In the genomic region with DNA sequence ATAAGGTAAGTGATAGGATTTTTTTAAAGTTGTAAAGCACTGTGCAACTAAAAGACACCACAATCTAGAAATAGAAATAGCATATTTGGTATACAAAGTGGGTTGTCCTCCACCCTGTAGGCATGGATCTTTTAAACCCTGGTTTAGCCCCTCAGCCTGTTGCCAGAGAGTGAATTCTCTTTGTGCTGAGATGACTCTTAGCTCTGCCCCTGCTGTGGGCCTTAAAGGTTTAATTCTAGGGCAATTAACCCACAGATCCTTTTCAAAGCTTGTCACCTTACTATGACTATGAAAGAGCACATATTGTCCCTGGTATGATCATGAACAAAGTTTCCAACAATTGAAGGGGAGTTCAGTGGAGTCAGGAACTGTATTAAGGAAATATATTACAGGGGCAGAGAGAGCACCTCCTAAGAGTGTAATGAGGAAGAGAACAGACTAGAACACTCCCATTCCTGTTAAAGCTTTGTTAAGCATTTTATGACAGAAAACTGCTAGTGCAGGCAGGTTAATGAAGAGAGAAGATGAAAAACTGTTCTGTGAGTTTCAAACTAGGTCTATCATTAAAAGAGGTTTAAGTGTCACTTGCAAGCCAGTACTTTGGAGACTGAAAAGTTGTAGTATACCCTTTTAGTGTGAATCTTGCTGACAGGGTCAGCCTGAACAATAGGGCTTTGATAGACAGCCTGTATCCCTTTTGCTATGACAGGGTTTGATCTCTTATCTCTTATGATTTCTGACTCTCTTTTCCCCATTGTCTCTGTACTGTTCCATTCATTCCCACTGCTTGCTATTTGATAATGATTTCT, we compare ENCODE assay signal across 11 cellular contexts.
DNase-seq lines count a peak whose midpoint lies in the region; ATAC-seq, FAIRE-seq and TF ChIP-seq lines count a peak whose summit lies in the region.
"Had no signal": no experiment of that assay in that cellular context is flagged by ENCODE, and none has a peak within 500 bp of the region (broad histone marks: within the 10 kb centered on the region; RNA-seq: fewer than 3 reads in every experiment).

No MANE protein-coding gene starts in this region.

- in situ Hi-C loops in GM13976 (cut with MboI; ENCODE audit: low sequenced_read_pairs, unreplicated experiment), result no loop called here

- H3K4me1 Mint-ChIP-seq in activated CD4-positive, alpha-beta T cell treated with anti-CD3 and anti-CD28 coated beads for 36 hours, result peaks cover 50% of the 10 kb centered on the region
- H3K4me1 Mint-ChIP-seq in osteocyte (ENCODE audit: unreplicated experiment), result peaks cover 29% of the 10 kb centered on the region

- TF ChIP-seq CTCF in bronchial epithelial cell (IDR thresholded peaks at IDR 0.05; ENCODE audit: insufficient read depth, low read length, severe bottlenecking) (no peak), osteocyte (IDR thresholded peaks at IDR 0.05) (no peak), GM13976 (IDR thresholded peaks at IDR 0.05; ENCODE audit: borderline replicate concordance, control extremely low read depth, extremely low read depth, insufficient read depth, missing control alignments) (no peak)

- H3K27me3 Mint-ChIP-seq in activated CD4-positive, alpha-beta T cell treated with anti-CD3 and anti-CD28 coated beads for 36 hours, result no peaks in the 10 kb centered on the region
- H3K27me3 Mint-ChIP-seq in osteocyte (ENCODE audit: unreplicated experiment), result no peaks in the 10 kb centered on the region

- H3K4me3 ChIP-seq in bronchial epithelial cell (ENCODE audit: low read depth, low read length), result no peak overlapping the region

- no peaks in the 10 kb centered on the region for H3K36me3 Mint-ChIP-seq in activated CD4-positive, alpha-beta T cell treated with anti-CD3 and anti-CD28 coated beads for 36 hours (ENCODE audit: low read depth)
- H3K36me3 Mint-ChIP-seq in osteocyte (ENCODE audit: unreplicated experiment), result no peaks in the 10 kb centered on the region

- H3K9me3 Mint-ChIP-seq in activated CD4-positive, alpha-beta T cell treated with anti-CD3 and anti-CD28 coated beads for 36 hours (ENCODE audit: low read depth), result no peaks in the 10 kb centered on the region
- no peaks in the 10 kb centered on the region for H3K9me3 Mint-ChIP-seq in osteocyte (ENCODE audit: unreplicated experiment)

- CTCF ChIA-PET in activated CD4-positive, alpha-beta T cell treated with anti-CD3 and anti-CD28 coated beads for 36 hours (lab: Charles Lee), result interaction anchor here (0.8 to 1.5 kb wide), 6 partner anchors 12 to 543 kb away, joined by 3 to 4 read pairs (median 3); no protein-coding TSS in a partner anchor

- intact Hi-C loops in activated CD4-positive, alpha-beta T cell treated with anti-CD3 and anti-CD28 coated beads for 36 hours (cut with DNase I, micrococcal nuclease), result loop anchor here (1.0 to 10.0 kb wide), 3 partner anchors 14 to 269 kb away; no protein-coding TSS in a partner anchor

- H3K4me3 Mint-ChIP-seq in activated CD4-positive, alpha-beta T cell treated with anti-CD3 and anti-CD28 coated beads for 36 hours, result no peak overlapping the region
- no peak overlapping the region for H3K4me3 Mint-ChIP-seq in osteocyte (ENCODE audit: unreplicated experiment)

- H3K36me3 ChIP-seq in bronchial epithelial cell (ENCODE audit: control insufficient read depth, insufficient read depth, low read length), result no peaks in the 10 kb centered on the region

- peak; percentile 31 for DNase-seq in activated CD4-positive, alpha-beta T cell treated with anti-CD3 and anti-CD28 coated beads for 36 hours
- no peak for DNase-seq in activated CD4-positive, alpha-beta T cell treated with anti-CD3 and anti-CD28 coated beads, Interleukin-2, amount 50 U/mL, for 1 hour
- peak; percentile 5 for DNase-seq in NCI-H345 (lab: John Stamatoyannopoulos, UW)
- DNase-seq in bronchial epithelial cell (ENCODE audit: low read depth), result peak; percentile 39
- no peak for DNase-seq in osteocyte (ENCODE audit: extremely low spot score, unreplicated experiment)
- DNase-seq in NCI-H187 treated with DMSO at 0.1 percent for 48 hours (lab: John Stamatoyannopoulos, UW), result no peak
- no peak for DNase-seq in GM13976 (ENCODE audit: low spot score)
- DNase-seq in NOMO-1 treated with DMSO at 0.1 percent for 48 hours (lab: John Stamatoyannopoulos, UW; ENCODE audit: unreplicated experiment), result no peak
- DNase-seq: head of caudate nucleus, Karpas-422 had no signal

- no peaks in the 10 kb centered on the region for H3K27me3 ChIP-seq in bronchial epithelial cell (ENCODE audit: control insufficient read depth, insufficient read depth, low read length)

- POLR2A ChIA-PET in activated CD4-positive, alpha-beta T cell treated with anti-CD3 and anti-CD28 coated beads for 36 hours (lab: Charles Lee), result interaction anchor here (0.7 to 1.3 kb wide), 2 partner anchors 13 to 103 kb away, joined by 3 read pairs; no protein-coding TSS in a partner anchor

- H3K27ac Mint-ChIP-seq in activated CD4-positive, alpha-beta T cell treated with anti-CD3 and anti-CD28 coated beads for 36 hours, result peak overlapping the region; percentile 82
- peak overlapping the region; percentile 75 for H3K27ac Mint-ChIP-seq in osteocyte (ENCODE audit: unreplicated experiment)

- ATAC-seq in activated CD4-positive, alpha-beta T cell treated with anti-CD3 and anti-CD28 coated beads for 36 hours, result peak; percentile 69
- ATAC-seq: sciatic nerve had no signal

- FAIRE-seq in bronchial epithelial cell (lab: Jason Lieb, UNC), result no peak

Comparison
In these comparisons a context has a peak if more than half of its experiments do, and no peak if none do; other contexts are left out.
1. DNase-seq: peak in activated CD4-positive, alpha-beta T cell treated with anti-CD3 and anti-CD28 coated beads for 36 hours (single experiment), NCI-H345 (single experiment) and bronchial epithelial cell (single experiment); none in activated CD4-positive, alpha-beta T cell treated with anti-CD3 and anti-CD28 coated beads, Interleukin-2, amount 50 U/mL, for 1 hour (single experiment), osteocyte (single experiment), NCI-H187 treated with DMSO at 0.1 percent for 48 hours (single experiment), GM13976 (single experiment) and NOMO-1 treated with DMSO at 0.1 percent for 48 hours (single experiment).